In genomic region chr17:31608659-31609254, GRCh38 we compare ENCODE assay signal across 22 cellular contexts.
DNase-seq lines count a peak whose midpoint lies in the region; ATAC-seq and TF ChIP-seq lines count a peak whose summit lies in the region.
"Had no signal": no experiment of that assay in that cellular context is flagged by ENCODE, and none has a peak within 500 bp of the region (broad histone marks: within the 10 kb centered on the region; RNA-seq: fewer than 3 reads in every experiment).

No MANE protein-coding gene starts in this region.

- H3K4me2 ChIP-seq in IMR-90 (ENCODE audit: low read depth, low read length) = no peak overlapping the region

- no peak overlapping the region for H3K14ac ChIP-seq in IMR-90 (replicated peaks; ENCODE audit: low read depth, low read length)

- H4K91ac ChIP-seq in IMR-90 (ENCODE audit: insufficient read depth, low read depth, low read length) = no peak overlapping the region

- no peaks in the 10 kb centered on the region for H3K4me1 ChIP-seq in IMR-90 (ENCODE audit: control insufficient read depth, insufficient read depth, low read length)

- H3K56ac ChIP-seq in IMR-90 (ENCODE audit: extremely low read depth, insufficient read depth, low read length) = no peak overlapping the region

- no peaks in the 10 kb centered on the region for H3K9me3 ChIP-seq in IMR-90 (ENCODE audit: control insufficient read depth, insufficient read depth, low read length)

- in situ Hi-C loops in IMR-90 (cut with MboI; ENCODE audit: low sequenced_read_pairs) = no loop called here

- DNase-seq in EH (ENCODE audit: low read depth) (peak; percentile 37), IMR-90 (peak; percentile 35), left lobe of liver (ENCODE audit: low spot score) (peak; percentile 1), mucosa of gallbladder (ENCODE audit: low spot score) (no peak), ecto neural progenitor cell (ENCODE audit: low spot score) (no peak)
- DNase-seq in activated CD4-positive, alpha-beta T cell treated with anti-CD3 and anti-CD28 coated beads for 48 hours = no peak
- DNase-seq: CD8-positive, alpha-beta T cell; DMS 273 treated with DMSO at 0.1 percent for 48 hours; GM23248; H7; Kasumi-1; NCI-H1105 treated with DMSO at 0.1 percent for 48 hours; NCI-H2029; NCI-H2227 treated with DMSO at 0.1 percent for 48 hours; NCI-H69; SHP77 treated with DMSO at 0.1 percent for 48 hours had no signal

- WGBS in IMR-90 (ENCODE audit: extremely low coverage in 2 of 2, insufficient read length in 1 of 2), 2 experiments = 100% methylated on average over 1 of the region's 3 CpGs; no CpG with 5 or more reads in 1 of the 2 experiments

- H2AK9ac ChIP-seq in IMR-90 (replicated peaks; ENCODE audit: low read depth, low read length, poor library complexity) = no peak overlapping the region

- H3K79me1 ChIP-seq in IMR-90 (ENCODE audit: low read depth in 1 of 2, low read length in 2 of 2) = no peaks in the 10 kb centered on the region

- CTCF ChIA-PET in IMR-90 (lab: Yijun Ruan, JAX) = interaction anchor here (0.7 to 1.3 kb wide), 2 partner anchors 13 to 238 kb away, joined by 3 read pairs; no protein-coding TSS in a partner anchor

- H3K4ac ChIP-seq in IMR-90 (ENCODE audit: low read depth, low read length) = no peak overlapping the region

- no peak for TF ChIP-seq CTCF in IMR-90 (conservative IDR thresholded peaks at IDR 0.05; ENCODE audit: low read depth, low read length)

- no peak overlapping the region for H4K5ac ChIP-seq in IMR-90 (ENCODE audit: low read depth, low read length)

- H2AK5ac ChIP-seq in IMR-90 (ENCODE audit: low read depth, low read length) = no peak overlapping the region; the same call in 1 of the 2 replicates

- TF ChIP-seq POLR2A in IMR-90 (IDR thresholded peaks at IDR 0.05; ENCODE audit: low read depth, low read length) = no peak

- dilution Hi-C loops in IMR-90 (cut with HindIII; ENCODE audit: low sequenced_read_pairs, unreplicated experiment) = no loop called here

- H3K9me1 ChIP-seq in IMR-90 (ENCODE audit: insufficient read depth, low read length) = no peaks in the 10 kb centered on the region

- no peak for TF ChIP-seq RAD21 in IMR-90 (IDR thresholded peaks at IDR 0.05; ENCODE audit: low read length)

- no peak overlapping the region for H2BK5ac ChIP-seq in IMR-90 (ENCODE audit: low read depth, low read length, poor library complexity, severe bottlenecking)

- no peak overlapping the region for H3K18ac ChIP-seq in IMR-90 (ENCODE audit: low read depth, low read length)

- no peak for ATAC-seq in IMR-90 (ENCODE audit: low read depth)
- no peak for ATAC-seq in SK-N-SH treated with all-trans-retinoic acid at 6 μM for 48 hours
- no peak for ATAC-seq in left lobe of liver
- ATAC-seq: CD8-positive, alpha-beta T cell; HepG2; K562; Panc1 had no signal

- no peak overlapping the region for H2BK20ac ChIP-seq in IMR-90 (ENCODE audit: low read depth, low read length)

- H4K8ac ChIP-seq in IMR-90 (ENCODE audit: low read depth in 2 of 2, low read length in 2 of 2) = no peak overlapping the region

- H3K9ac ChIP-seq in IMR-90 (ENCODE audit: low read depth, low read length) = no peak overlapping the region
- H3K9ac ChIP-seq: GM23248 had no signal

- BruUV-seq in IMR-90 (replicated peaks; lab: Mats Ljungman, UMichigan) = no TSS peak

- H2AFZ ChIP-seq in IMR-90 (replicated peaks; ENCODE audit: low read length, poor library complexity) = no peak overlapping the region
- H2AFZ ChIP-seq: GM23248 had no signal

- H4K20me1 ChIP-seq in IMR-90 (ENCODE audit: insufficient read depth, low read length) = no peaks in the 10 kb centered on the region

- POLR2A ChIA-PET in IMR-90 (lab: Charles Lee; ENCODE audit: unreplicated experiment) = no interaction called here

- no peak overlapping the region for H3K27ac ChIP-seq in IMR-90 (ENCODE audit: insufficient read depth, low read length)
- H3K27ac ChIP-seq: C4-2B, GM23248, SK-N-MC had no signal

- no peak overlapping the region for H2BK15ac ChIP-seq in IMR-90 (ENCODE audit: low read depth, low read length)

- no peak overlapping the region for H2BK120ac ChIP-seq in IMR-90 (ENCODE audit: low read depth, low read length)

- no peak overlapping the region for H3K23ac ChIP-seq in IMR-90 (ENCODE audit: low read depth, low read length)

- H3K36me3 ChIP-seq in IMR-90 (ENCODE audit: control insufficient read depth, insufficient read depth, low read length) = no peaks in the 10 kb centered on the region

- intact Hi-C loops in IMR-90 (cut with micrococcal nuclease) = no loop called here

- H3K4me3 ChIP-seq in IMR-90 (ENCODE audit: insufficient read depth, low read depth, low read length) = no peak overlapping the region
- H3K4me3 ChIP-seq: GM23248, K562, SK-N-MC had no signal

- H3K27me3 ChIP-seq in IMR-90 (ENCODE audit: control insufficient read depth, insufficient read depth, low read length) = no peaks in the 10 kb centered on the region

TF ChIP-seq in IMR-90, 13 proteins besides CTCF, POLR2A, EP300 and RAD21:
- TF ChIP-seq RCOR1 (IDR thresholded peaks at IDR 0.05; ENCODE audit: insufficient replicate concordance, low read length) (no peak), RFX5 (IDR thresholded peaks at IDR 0.05; ENCODE audit: low read depth, low read length) (no peak), BHLHE40 (IDR thresholded peaks at IDR 0.05; ENCODE audit: low read depth, low read length) (no peak), NFE2L2 (IDR thresholded peaks at IDR 0.05; ENCODE audit: low read depth, low read length) (no peak), MAFK (IDR thresholded peaks at IDR 0.05; ENCODE audit: low read depth, low read length) (no peak), CHD1 (IDR thresholded peaks at IDR 0.05; ENCODE audit: low read depth, low read length) (no peak), MAZ (IDR thresholded peaks at IDR 0.05; ENCODE audit: borderline replicate concordance, low read depth, low read length) (no peak), FOS (IDR thresholded peaks at IDR 0.05; ENCODE audit: low read depth, low read length) (no peak), SMC3 (IDR thresholded peaks at IDR 0.05; ENCODE audit: low read depth, low read length) (no peak), MXI1 (IDR thresholded peaks at IDR 0.05; ENCODE audit: borderline replicate concordance, low read depth, low read length) (no peak), CEBPB (IDR thresholded peaks at IDR 0.05; ENCODE audit: low read depth, low read length) (no peak)
- TF ChIP-seq, protein P1, sequence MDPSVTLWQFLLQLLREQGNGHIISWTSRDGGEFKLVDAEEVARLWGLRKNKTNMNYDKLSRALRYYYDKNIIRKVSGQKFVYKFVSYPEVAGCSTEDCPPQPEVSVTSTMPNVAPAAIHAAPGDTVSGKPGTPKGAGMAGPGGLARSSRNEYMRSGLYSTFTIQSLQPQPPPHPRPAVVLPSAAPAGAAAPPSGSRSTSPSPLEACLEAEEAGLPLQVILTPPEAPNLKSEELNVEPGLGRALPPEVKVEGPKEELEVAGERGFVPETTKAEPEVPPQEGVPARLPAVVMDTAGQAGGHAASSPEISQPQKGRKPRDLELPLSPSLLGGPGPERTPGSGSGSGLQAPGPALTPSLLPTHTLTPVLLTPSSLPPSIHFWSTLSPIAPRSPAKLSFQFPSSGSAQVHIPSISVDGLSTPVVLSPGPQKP (IDR thresholded peaks at IDR 0.05; ENCODE audit: borderline replicate concordance, low read depth, low read length) = no peak
- TF ChIP-seq, protein P2, sequence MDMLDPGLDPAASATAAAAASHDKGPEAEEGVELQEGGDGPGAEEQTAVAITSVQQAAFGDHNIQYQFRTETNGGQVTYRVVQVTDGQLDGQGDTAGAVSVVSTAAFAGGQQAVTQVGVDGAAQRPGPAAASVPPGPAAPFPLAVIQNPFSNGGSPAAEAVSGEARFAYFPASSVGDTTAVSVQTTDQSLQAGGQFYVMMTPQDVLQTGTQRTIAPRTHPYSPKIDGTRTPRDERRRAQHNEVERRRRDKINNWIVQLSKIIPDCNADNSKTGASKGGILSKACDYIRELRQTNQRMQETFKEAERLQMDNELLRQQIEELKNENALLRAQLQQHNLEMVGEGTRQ (IDR thresholded peaks at IDR 0.05; ENCODE audit: low read depth, low read length) = no peak

TF ChIP-seq in SK-N-SH treated with all-trans-retinoic acid at 6 μM for 48 hours, 23 proteins besides CTCF, POLR2A, EP300 and RAD21 (continues in another document):
- 0 out of 2 replicates have a peak, but pooled peaks have one; percentile 37 for TF ChIP-seq ISL1 (CRISPR knock-in tag; IDR thresholded peaks at IDR 0.05)
- TF ChIP-seq OSR1 (CRISPR knock-in tag; IDR thresholded peaks at IDR 0.05) = no peak
- no peak for TF ChIP-seq POU6F1 (CRISPR knock-in tag; IDR thresholded peaks at IDR 0.05; ENCODE audit: borderline replicate concordance, low read depth)
- no peak for TF ChIP-seq PPARA (CRISPR knock-in tag; IDR thresholded peaks at IDR 0.05; ENCODE audit: borderline replicate concordance)
- TF ChIP-seq ZC3H10 (CRISPR knock-in tag; IDR thresholded peaks at IDR 0.05) = no peak
- TF ChIP-seq BACH2 (CRISPR knock-in tag; IDR thresholded peaks at IDR 0.05; ENCODE audit: borderline replicate concordance) = no peak
- TF ChIP-seq, protein P3, sequence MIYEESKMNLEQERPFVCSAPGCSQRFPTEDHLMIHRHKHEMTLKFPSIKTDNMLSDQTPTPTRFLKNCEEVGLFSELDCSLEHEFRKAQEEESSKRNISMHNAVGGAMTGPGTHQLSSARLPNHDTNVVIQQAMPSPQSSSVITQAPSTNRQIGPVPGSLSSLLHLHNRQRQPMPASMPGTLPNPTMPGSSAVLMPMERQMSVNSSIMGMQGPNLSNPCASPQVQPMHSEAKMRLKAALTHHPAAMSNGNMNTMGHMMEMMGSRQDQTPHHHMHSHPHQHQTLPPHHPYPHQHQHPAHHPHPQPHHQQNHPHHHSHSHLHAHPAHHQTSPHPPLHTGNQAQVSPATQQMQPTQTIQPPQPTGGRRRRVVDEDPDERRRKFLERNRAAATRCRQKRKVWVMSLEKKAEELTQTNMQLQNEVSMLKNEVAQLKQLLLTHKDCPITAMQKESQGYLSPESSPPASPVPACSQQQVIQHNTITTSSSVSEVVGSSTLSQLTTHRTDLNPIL (CRISPR knock-in tag; IDR thresholded peaks at IDR 0.05; ENCODE audit: low read depth) = no peak
- TF ChIP-seq ARNTL (CRISPR knock-in tag; IDR thresholded peaks at IDR 0.05; ENCODE audit: borderline replicate concordance, low read depth) = no peak

Comparison
In these comparisons a context has a peak if more than half of its experiments do, and no peak if none do; other contexts are left out.
1. DNase-seq: peak in EH (single experiment), IMR-90 (single experiment) and left lobe of liver (single experiment); none in mucosa of gallbladder (single experiment), activated CD4-positive, alpha-beta T cell treated with anti-CD3 and anti-CD28 coated beads for 48 hours (single experiment) and ecto neural progenitor cell (single experiment).